Comparison of ENCODE assay signal across 1 cellular context in the genomic region with DNA sequence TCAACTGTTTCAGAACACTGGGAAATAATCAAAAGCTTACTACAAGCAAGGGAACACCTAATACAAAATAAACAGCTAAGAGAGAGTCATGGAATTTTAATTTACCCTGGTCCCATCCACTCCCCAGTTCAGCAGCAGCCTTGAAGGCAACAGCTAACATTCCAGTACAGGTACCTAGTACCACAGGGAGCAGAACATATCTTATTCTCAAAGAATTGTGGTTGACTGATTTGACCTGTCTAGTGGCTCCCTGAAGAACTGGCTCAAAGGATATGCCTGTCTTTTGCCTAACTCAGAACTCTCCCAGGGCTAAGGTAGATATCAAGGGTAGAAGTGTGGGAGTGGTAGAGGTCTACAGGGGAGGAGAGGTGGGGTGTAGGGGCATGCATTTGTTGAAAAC.
TF ChIP-seq lines count a peak whose summit lies in the region.

No MANE protein-coding gene starts in this region.

TF ChIP-seq in WTC11, 78 proteins besides CTCF, POLR2A, EP300 and RAD21 (continued from another document):
- no peak for TF ChIP-seq GTF2I (CRISPR knock-in tag; conservative IDR thresholded peaks at IDR 0.05)
- no peak for TF ChIP-seq ZNF396 (CRISPR knock-in tag; IDR thresholded peaks at IDR 0.05; ENCODE audit: borderline replicate concordance)
- TF ChIP-seq, protein P1, sequence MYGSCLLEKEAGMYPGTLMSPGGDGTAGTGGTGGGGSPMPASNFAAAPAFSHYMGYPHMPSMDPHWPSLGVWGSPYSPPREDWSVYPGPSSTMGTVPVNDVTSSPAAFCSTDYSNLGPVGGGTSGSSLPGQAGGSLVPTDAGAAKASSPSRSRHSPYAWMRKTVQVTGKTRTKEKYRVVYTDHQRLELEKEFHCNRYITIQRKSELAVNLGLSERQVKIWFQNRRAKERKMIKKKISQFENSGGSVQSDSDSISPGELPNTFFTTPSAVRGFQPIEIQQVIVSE (CRISPR knock-in tag; IDR thresholded peaks at IDR 0.05; ENCODE audit: borderline replicate concordance) = no peak
- TF ChIP-seq NFATC4 (CRISPR knock-in tag; IDR thresholded peaks at IDR 0.05) = no peak
- TF ChIP-seq MYBL2 (CRISPR knock-in tag; IDR thresholded peaks at IDR 0.05) = no peak
- no peak for TF ChIP-seq ATF1 (CRISPR knock-in tag; IDR thresholded peaks at IDR 0.05)
- no peak for TF ChIP-seq CREB1 (CRISPR knock-in tag; IDR thresholded peaks at IDR 0.05)
